Comparison of ENCODE assay signal across 25 cellular contexts in the genomic region with DNA sequence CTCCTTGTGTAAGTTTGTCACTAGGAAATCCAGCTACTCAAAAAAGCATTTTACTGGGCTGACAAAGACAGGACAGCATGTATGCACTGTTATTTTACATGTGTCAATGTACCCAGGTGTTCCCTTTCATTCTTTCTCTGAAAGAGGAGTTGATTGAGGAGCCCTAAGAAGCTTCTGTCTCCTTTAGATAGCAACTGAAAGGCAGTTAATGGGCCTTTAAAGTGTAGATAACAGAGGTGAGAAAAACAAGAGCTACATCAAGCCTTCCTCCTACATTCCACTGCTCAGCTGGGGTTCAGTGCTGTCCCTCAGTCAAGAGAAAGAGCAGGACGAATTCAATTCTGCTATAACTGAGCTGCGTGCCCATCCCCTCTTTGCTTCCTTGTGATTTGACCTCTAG. TPM values are rescaled to one million over a fixed set of nuclear protein-coding genes. Genes with fewer than 3 reads are reported as not detected.
DNase-seq lines count a peak whose midpoint lies in the region; FAIRE-seq and TF ChIP-seq lines count a peak whose summit lies in the region.
"Had no signal": no experiment of that assay in that cellular context is flagged by ENCODE, and none has a peak within 500 bp of the region (broad histone marks: within the 10 kb centered on the region; RNA-seq: fewer than 3 reads in every experiment).

No MANE protein-coding gene starts in this region.

- TF ChIP-seq RAD21 in H1 (IDR thresholded peaks at IDR 0.05 in 1 of 2, conservative IDR thresholded peaks at IDR 0.05 in 1 of 2; ENCODE audit: low read depth in 2 of 2, low read length in 2 of 2) = no peak

- H3K27ac ChIP-seq in H1 (ENCODE audit: low read depth, low read length) = no peak overlapping the region
- no peak overlapping the region for H3K27ac ChIP-seq in adrenal gland
- H3K27ac ChIP-seq: 22Rv1; BLaER1 treated with 17β-estradiol and CSF1 and Interleukin-3, amounts not matched to agents 10 nM and 100 nM; HL-60; KMS-11; Peyer's patch; SJSA1 had no signal

- H2BK20ac ChIP-seq in H1 (ENCODE audit: low read length) = no peak overlapping the region

- peak in 1 of 2 experiments; percentile 78; a peak in 1 of 3 replicates for TF ChIP-seq EP300 in H1 (IDR thresholded peaks at IDR 0.05; ENCODE audit: borderline replicate concordance in 1 of 2, low read depth in 2 of 2, low read length in 2 of 2)

- no peaks in the 10 kb centered on the region for H3K79me1 ChIP-seq in H1 (ENCODE audit: low read depth, low read length)

- no peak overlapping the region for H2BK15ac ChIP-seq in H1 (ENCODE audit: low read length)

- no peak overlapping the region for H2AFZ ChIP-seq in H1 (ENCODE audit: low read length)

- no peak overlapping the region for H3K4me3 ChIP-seq in H1 (ENCODE audit: extremely low read depth in 1 of 4, insufficient read depth in 2 of 4, low read depth in 3 of 4, low read length in 4 of 4)
- H3K4me3 ChIP-seq in adrenal gland = no peak overlapping the region
- H3K4me3 ChIP-seq: BLaER1 treated with 17β-estradiol and CSF1 and Interleukin-3, amounts not matched to agents 10 nM and 100 nM; Peyer's patch; SJSA1 had no signal

- H3K9me3 ChIP-seq in H1 (ENCODE audit: insufficient read depth in 2 of 2, low read depth in 1 of 2, low read length in 1 of 2) = no peaks in the 10 kb centered on the region; a peak in 1 of 4 replicates
- no peaks in the 10 kb centered on the region for H3K9me3 ChIP-seq in adrenal gland (replicated peaks in 1 of 3)
- H3K9me3 ChIP-seq: Peyer's patch, SJSA1 had no signal

- no peak overlapping the region for H2AK5ac ChIP-seq in H1 (ENCODE audit: low read depth, low read length)

- intact Hi-C loops in adrenal gland (cut with DNase I) = no loop called here

- peak; percentile 49 for DNase-seq in ELF-1 (ENCODE audit: low read depth, low spot score)
- DNase-seq in OCI-M1 (lab: John Stamatoyannopoulos, UW) = peak; percentile 58
- no peak for DNase-seq in H1 (ENCODE audit: low read depth in 1 of 2, low spot score in 2 of 2)
- peak; percentile 31 for DNase-seq in iPS-NIHi11 (ENCODE audit: low spot score)
- DNase-seq in adrenal gland = no peak
- DNase-seq in NCI-H526 (lab: John Stamatoyannopoulos, UW) = no peak
- no peak for DNase-seq in T-helper 2 cell
- no peak for DNase-seq in GM12891 (ENCODE audit: insufficient read length, low spot score)
- DNase-seq: CD8-positive, alpha-beta T cell; GF-D8; HFFc6; NCI-H1092 treated with DMSO at 0.1 percent for 48 hours; NCI-H1436 treated with DMSO at 0.1 percent for 48 hours; NCI-H1930; NCI-H510A; NCI-H748 treated with DMSO at 0.1 percent for 48 hours; Peyer's patch had no signal

- H3K56ac ChIP-seq in H1 (replicated peaks; ENCODE audit: insufficient read length, low read depth, low read length) = no peak overlapping the region

- H4K91ac ChIP-seq in H1 (replicated peaks; ENCODE audit: insufficient read length, low read length) = no peak overlapping the region

- CTCF ChIA-PET in H1 (lab: Charles Lee; ENCODE audit: partially characterized antibody) = interaction anchor here (0.6 to 1.8 kb wide), 7 partner anchors 9 to 1882 kb away, joined by 3 to 4 read pairs (median 3); partner anchors contain the start of gene WIPF3

- no peak overlapping the region for H3K23ac ChIP-seq in H1 (ENCODE audit: insufficient read length)

- no peaks in the 10 kb centered on the region for H3K23me2 ChIP-seq in H1 (ENCODE audit: low read depth, low read length)

- H3K14ac ChIP-seq in H1 (ENCODE audit: insufficient read length) = no peak overlapping the region

- no peak overlapping the region for H2BK12ac ChIP-seq in H1 (ENCODE audit: low read depth, low read length)

- H3K9ac ChIP-seq in H1 (replicated peaks in 1 of 4; ENCODE audit: extremely low read depth in 1 of 4, low read depth in 3 of 4, low read length in 3 of 4) = no peak overlapping the region
- H3K9ac ChIP-seq: BLaER1 treated with 17β-estradiol and CSF1 and Interleukin-3, amounts not matched to agents 10 nM and 100 nM; KMS-11 had no signal

- no peak overlapping the region for H2BK120ac ChIP-seq in H1 (replicated peaks; ENCODE audit: low read depth, low read length)

- H3K36me3 ChIP-seq in H1 (ENCODE audit: control insufficient read depth in 2 of 4, insufficient read depth in 4 of 4, low read length in 3 of 4) (no peaks in the 10 kb centered on the region), adrenal gland (replicated peaks in 1 of 2) (no peaks in the 10 kb centered on the region)
- H3K36me3 ChIP-seq: BLaER1 treated with 17β-estradiol and CSF1 and Interleukin-3, amounts not matched to agents 10 nM and 100 nM; Peyer's patch; SJSA1 had no signal

- no peak overlapping the region for H3K4ac ChIP-seq in H1 (replicated peaks; ENCODE audit: insufficient read length, low read depth, low read length)

- H4K5ac ChIP-seq in H1 (ENCODE audit: insufficient read length, low read depth, low read length) = no peak overlapping the region

- no peaks in the 10 kb centered on the region for H3K27me3 ChIP-seq in H1 (replicated peaks in 1 of 4; ENCODE audit: control insufficient read depth in 3 of 4, extremely low read depth in 1 of 4, insufficient read depth in 3 of 4, low read length in 3 of 4)
- H3K27me3 ChIP-seq in adrenal gland = no peaks in the 10 kb centered on the region
- H3K27me3 ChIP-seq: BLaER1 treated with 17β-estradiol and CSF1 and Interleukin-3, amounts not matched to agents 10 nM and 100 nM; Peyer's patch; SJSA1 had no signal

- no peaks in the 10 kb centered on the region for H3K79me2 ChIP-seq in H1 (ENCODE audit: control insufficient read depth in 1 of 2, insufficient read depth in 2 of 2, low read length in 2 of 2)

- no peak overlapping the region for H4K8ac ChIP-seq in H1 (ENCODE audit: extremely low read depth, insufficient read depth, low read length)

- no peaks in the 10 kb centered on the region for H4K20me1 ChIP-seq in H1 (replicated peaks in 1 of 2; ENCODE audit: control insufficient read depth in 1 of 2, insufficient read depth in 2 of 2, low read length in 2 of 2)
- H4K20me1 ChIP-seq: BLaER1 treated with 17β-estradiol and CSF1 and Interleukin-3, amounts not matched to agents 10 nM and 100 nM had no signal

- H2BK5ac ChIP-seq in H1 (ENCODE audit: low read depth, low read length) = no peak overlapping the region

- H3K4me1 ChIP-seq in H1 (replicated peaks in 1 of 4; ENCODE audit: control insufficient read depth in 3 of 4, insufficient read depth in 4 of 4, low read length in 3 of 4) (peaks cover 0 to 6% (median 2%) of the 10 kb centered on the region in 4 experiments; a peak in 3 of 7 replicates), adrenal gland (replicated peaks in 1 of 2) (peaks cover 3 to 9% of the 10 kb centered on the region in 2 donors)
- H3K4me1 ChIP-seq: BLaER1 treated with 17β-estradiol and CSF1 and Interleukin-3, amounts not matched to agents 10 nM and 100 nM; Peyer's patch; SJSA1 had no signal

- TF ChIP-seq POLR2A in H1 (IDR thresholded peaks at IDR 0.05; ENCODE audit: control extremely low read depth in 1 of 2, low read depth in 2 of 2, low read length in 2 of 2) (no peak), adrenal gland (IDR thresholded peaks at IDR 0.05) (no peak), GM12891 (IDR thresholded peaks at IDR 0.05; ENCODE audit: low read depth, low read length) (no peak)

- POLR2A ChIA-PET in H1 (lab: Charles Lee; ENCODE audit: partially characterized antibody) = interaction anchor here (0.6 to 1.9 kb wide), 2 partner anchors 13 to 19 kb away, joined by 3 to 7 read pairs; partner anchors contain the start of gene WIPF3

- FAIRE-seq in H1 (lab: Jason Lieb, UNC) = peak; percentile 72
- FAIRE-seq in GM12891 (lab: Jason Lieb, UNC) = no peak
- FAIRE-seq: GM19239, H54 had no signal

- peak overlapping the region; percentile 12 to 14; a peak in 1 of 4 replicates for H3K4me2 ChIP-seq in H1 (ENCODE audit: insufficient read depth in 1 of 2, low read depth in 2 of 2, low read length in 2 of 2)
- H3K4me2 ChIP-seq: BLaER1 treated with 17β-estradiol and CSF1 and Interleukin-3, amounts not matched to agents 10 nM and 100 nM; KMS-11 had no signal

- 3% methylated on average over 2 of the region's 2 CpGs; no CpG with 5 or more reads in 1 of the 2 experiments for WGBS in H1 (ENCODE audit: extremely low coverage in 1 of 2, insufficient coverage in 1 of 2, insufficient read length in 1 of 2, insufficient replicate concordance in 2 of 2, low coverage in 1 of 2, low lambda C conversion rate in 2 of 2, missing lambda C conversion rate in 1 of 2), 2 experiments
- 38 to 81% (median 61%) methylated on average over 2 of the region's 2 CpGs for WGBS in adrenal gland, 4 donors

- TF ChIP-seq CTCF in H1 (IDR thresholded peaks at IDR 0.05; ENCODE audit: control extremely low read depth in 1 of 3, insufficient read depth in 1 of 3, low read depth in 1 of 3, low read length in 3 of 3) = no peak
- TF ChIP-seq CTCF in adrenal gland (IDR thresholded peaks at IDR 0.05) = no peak

- H3K18ac ChIP-seq in H1 (ENCODE audit: extremely low read depth, low read length) = no peak overlapping the region

TF ChIP-seq in H1, 55 proteins besides CTCF, POLR2A, EP300 and RAD21 (continues in another document):
- TF ChIP-seq ASH2L (IDR thresholded peaks at IDR 0.05; ENCODE audit: low read length) (peak; percentile 21), SUZ12 (IDR thresholded peaks at IDR 0.05; ENCODE audit: low read length) (no peak), GABPA (IDR thresholded peaks at IDR 0.05; ENCODE audit: borderline replicate concordance, insufficient read depth, low read length) (no peak), BRCA1 (IDR thresholded peaks at IDR 0.05; ENCODE audit: low read depth, low read length) (no peak), TAF1 (IDR thresholded peaks at IDR 0.05; ENCODE audit: low read depth, low read length) (no peak)

TF ChIP-seq in GM12891, 5 proteins besides CTCF, POLR2A, EP300 and RAD21:
- TF ChIP-seq POLR2AphosphoS5 (IDR thresholded peaks at IDR 0.05; ENCODE audit: low read depth, low read length) = no peak
- no peak for TF ChIP-seq POU2F2 (IDR thresholded peaks at IDR 0.05; ENCODE audit: low read depth, low read length)
- no peak for TF ChIP-seq SPI1 (IDR thresholded peaks at IDR 0.05; ENCODE audit: low read depth, low read length)
- TF ChIP-seq TAF1 (IDR thresholded peaks at IDR 0.05; ENCODE audit: low read depth, low read length) = no peak
- TF ChIP-seq PAX5 (IDR thresholded peaks at IDR 0.05; ENCODE audit: insufficient read depth, low read length, severe bottlenecking) = no peak

RNA-seq across cellular contexts. Expression of gene WIPF3, which starts 12.8 kb away (rescaled TPM):
- total RNA-seq in H1 (2021; fragmentation: NEBNext Ultra II Directional; extraction: Animal tissue kit (Norgen Biotek cat#: 25700)) = 12.1 and 12.6 TPM in 2 replicates
- polyA plus RNA-seq in H1 (2011; rRNA removed) (3.8 and 5.0 TPM in 2 replicates), adrenal gland (10 to 100 TPM in 2 of 3 donors, 1 to 10 TPM in 1; 4.5 to 16.0 (median 13.6) TPM)
- 4.6 TPM for polyA plus RNA-seq in H1 (2011; cell fraction: cytosol; rRNA removed)
- polyA plus RNA-seq in H1 (2011; cell fraction: nucleus; rRNA removed) = 5.3 TPM
- polyA plus RNA-seq in H1 (2012, experiment 1 of 2) = 11.5 to 14.7 TPM (median 13.3 TPM) in 4 replicates
- polyA plus RNA-seq in H1 (2012, experiment 2 of 2) = 6.4 TPM
- 8.1 TPM for polyA plus RNA-seq in H1 (2013, experiment 1 of 2)
- polyA plus RNA-seq in H1 (2013, experiment 2 of 2) = 7.8 TPM
- 5.9 and 6.4 TPM in 2 replicates for polyA minus RNA-seq in H1 (2011; rRNA and poly(A)+ RNA removed)
- 5.7 TPM for polyA minus RNA-seq in H1 (2011; cell fraction: cytosol; rRNA and poly(A)+ RNA removed)
- 6.7 TPM for polyA minus RNA-seq in H1 (2011; cell fraction: nucleus; rRNA and poly(A)+ RNA removed)
- 1 to 10 TPM; 1.3 to 7.7 (median 5.2) TPM for total RNA-seq in adrenal gland
- polyA plus RNA-seq in GM12891 (2012; ENCODE audit: low read depth, missing spikeins) = not detected
- total RNA-seq: CD8-positive, alpha-beta T cell; Daoy; HFFc6; SJSA1 had no signal

Comparison
In these comparisons a context has a peak if more than half of its experiments do, and no peak if none do; other contexts are left out.
1. DNase-seq: peak in ELF-1 (single experiment), OCI-M1 (single experiment) and iPS-NIHi11 (single experiment); none in H1 (0 of 2), adrenal gland (0 of 7), NCI-H526 (0 of 2), T-helper 2 cell (0 of 5) and GM12891 (single experiment).